ENCODE assay signal across 12 cellular contexts in the genomic region with DNA sequence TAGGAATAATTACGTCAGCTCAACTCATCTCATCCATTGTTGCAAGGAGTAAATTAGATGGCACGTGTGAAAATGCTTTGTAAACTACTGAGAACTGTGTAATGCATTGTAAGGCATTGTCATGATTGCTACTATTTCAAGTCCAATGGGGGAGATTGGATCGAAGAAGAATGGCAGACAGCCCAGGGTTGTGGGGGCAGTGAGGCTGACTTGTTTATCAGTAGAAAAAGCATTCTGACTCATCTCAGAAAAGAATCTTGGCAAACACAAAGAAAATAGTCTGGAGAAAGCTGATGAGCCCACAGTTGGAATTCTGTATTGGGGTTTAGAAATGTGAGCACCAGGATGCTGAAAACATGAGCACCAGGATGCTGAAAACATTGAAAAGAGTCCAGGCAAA. TPM values are rescaled to one million over a fixed set of nuclear protein-coding genes. Genes with fewer than 3 reads are reported as not detected.
DNase-seq lines count a peak whose midpoint lies in the region; TF ChIP-seq lines count a peak whose summit lies in the region.
"Had no signal": no experiment of that assay in that cellular context is flagged by ENCODE, and none has a peak within 500 bp of the region (broad histone marks: within the 10 kb centered on the region; RNA-seq: fewer than 3 reads in every experiment).

No MANE protein-coding gene starts in this region.

- H3K27ac ChIP-seq in WERI-Rb-1 = no peak overlapping the region; the same call in 1 of the 2 replicates
- H3K27ac ChIP-seq: spleen had no signal

- H3K4me3 Mint-ChIP-seq in activated CD4-positive, alpha-beta T cell treated with anti-CD3 and anti-CD28 coated beads, Interleukin-2, amount 10 ng/mL, durations not matched to agents 7 days and 5 days = no peak overlapping the region
- H3K4me3 Mint-ChIP-seq: memory B cell had no signal

- H3K36me3 ChIP-seq in WERI-Rb-1 = no peaks in the 10 kb centered on the region
- H3K36me3 ChIP-seq: spleen had no signal

- H3K27ac Mint-ChIP-seq in activated CD4-positive, alpha-beta T cell treated with anti-CD3 and anti-CD28 coated beads, Interleukin-2, amount 10 ng/mL, durations not matched to agents 7 days and 5 days = no peak overlapping the region
- H3K27ac Mint-ChIP-seq: memory B cell had no signal

- no peak overlapping the region for H3K4me3 ChIP-seq in astrocyte of the cerebellum (ENCODE audit: low read depth, low read length)
- H3K4me3 ChIP-seq in WERI-Rb-1 (ENCODE audit: low read depth, low read length) = no peak overlapping the region
- H3K4me3 ChIP-seq: spleen had no signal

- peaks cover 4% of the 10 kb centered on the region for H3K4me1 Mint-ChIP-seq in activated CD4-positive, alpha-beta T cell treated with anti-CD3 and anti-CD28 coated beads, Interleukin-2, amount 10 ng/mL, durations not matched to agents 7 days and 5 days

- in situ Hi-C loops in astrocyte of the cerebellum (cut with HindIII; ENCODE audit: low sequenced_read_pairs) = no loop called here

- H3K9me3 ChIP-seq in WERI-Rb-1 (ENCODE audit: severe bottlenecking) = no peaks in the 10 kb centered on the region
- H3K9me3 ChIP-seq: spleen had no signal

- no peak for TF ChIP-seq CTCF in astrocyte of the cerebellum (IDR thresholded peaks at IDR 0.05; ENCODE audit: low read depth, low read length, missing control alignments)
- no peak for TF ChIP-seq CTCF in WERI-Rb-1 (IDR thresholded peaks at IDR 0.05; ENCODE audit: low read depth, low read length)

- no peaks in the 10 kb centered on the region for H3K36me3 Mint-ChIP-seq in activated CD4-positive, alpha-beta T cell treated with anti-CD3 and anti-CD28 coated beads, Interleukin-2, amount 10 ng/mL, durations not matched to agents 7 days and 5 days (ENCODE audit: low read depth)
- H3K36me3 Mint-ChIP-seq: memory B cell had no signal

- no peaks in the 10 kb centered on the region for H3K27me3 ChIP-seq in WERI-Rb-1 (ENCODE audit: insufficient read depth, low read depth, severe bottlenecking)
- H3K27me3 ChIP-seq: spleen had no signal

- CTCF ChIA-PET in activated CD4-positive, alpha-beta T cell treated with anti-CD3 and anti-CD28 coated beads, Interleukin-2, amount 10 ng/mL, durations not matched to agents 7 days and 5 days (lab: Charles Lee) = interaction anchor here (1.1 kb wide), 1 partner anchor 379 kb away, joined by 3 read pairs; no protein-coding TSS in a partner anchor

- no peaks in the 10 kb centered on the region for H3K9me3 Mint-ChIP-seq in activated CD4-positive, alpha-beta T cell treated with anti-CD3 and anti-CD28 coated beads, Interleukin-2, amount 10 ng/mL, durations not matched to agents 7 days and 5 days
- H3K9me3 Mint-ChIP-seq: memory B cell had no signal

- POLR2A ChIA-PET in activated CD4-positive, alpha-beta T cell treated with anti-CD3 and anti-CD28 coated beads, Interleukin-2, amount 10 ng/mL, durations not matched to agents 7 days and 5 days (lab: Charles Lee) = no interaction called here

- DNase-seq in HCEC 1CT = peak; percentile 60
- DNase-seq in astrocyte of the cerebellum (ENCODE audit: low read depth) = peak; percentile 91
- peak; percentile 94 for DNase-seq in iris pigment epithelial cell (ENCODE audit: low read depth)
- peak; percentile 29 for DNase-seq in superior temporal gyrus (ENCODE audit: extremely low spot score)
- no peak for DNase-seq in SW480 (ENCODE audit: low spot score)
- DNase-seq in activated CD4-positive, alpha-beta T cell treated with anti-CD3 and anti-CD28 coated beads, Interleukin-2, amount 10 ng/mL, durations not matched to agents 7 days and 5 days = no peak
- DNase-seq in NCI-H2029 treated with DMSO at 0.1 percent for 48 hours (lab: John Stamatoyannopoulos, UW) = no peak
- no peak for DNase-seq in WERI-Rb-1
- DNase-seq: activated CD4-positive, CD25-positive, alpha-beta regulatory T cell; glutamatergic neuron; spleen had no signal

- no peaks in the 10 kb centered on the region for H3K27me3 Mint-ChIP-seq in activated CD4-positive, alpha-beta T cell treated with anti-CD3 and anti-CD28 coated beads, Interleukin-2, amount 10 ng/mL, durations not matched to agents 7 days and 5 days
- H3K27me3 Mint-ChIP-seq: memory B cell had no signal

RNA-seq across cellular contexts. Expression of gene DAP, which starts 28.0 kb away (rescaled TPM):
- total RNA-seq in activated CD4-positive, alpha-beta T cell treated with anti-CD3 and anti-CD28 coated beads, Interleukin-2, amount 10 ng/mL, durations not matched to agents 7 days and 5 days = 10 to 100 TPM; 60.5 to 64.8 TPM

Comparison
In these comparisons a context has a peak if more than half of its experiments do, and no peak if none do; other contexts are left out.
1. DNase-seq: peak in HCEC 1CT (single experiment), astrocyte of the cerebellum (single experiment), iris pigment epithelial cell (single experiment) and superior temporal gyrus (single experiment); none in SW480 (single experiment), activated CD4-positive, alpha-beta T cell treated with anti-CD3 and anti-CD28 coated beads, Interleukin-2, amount 10 ng/mL, durations not matched to agents 7 days and 5 days (single experiment), NCI-H2029 treated with DMSO at 0.1 percent for 48 hours (single experiment) and WERI-Rb-1 (single experiment).